8 cellular contexts compared by ENCODE assay signal in the genomic region with DNA sequence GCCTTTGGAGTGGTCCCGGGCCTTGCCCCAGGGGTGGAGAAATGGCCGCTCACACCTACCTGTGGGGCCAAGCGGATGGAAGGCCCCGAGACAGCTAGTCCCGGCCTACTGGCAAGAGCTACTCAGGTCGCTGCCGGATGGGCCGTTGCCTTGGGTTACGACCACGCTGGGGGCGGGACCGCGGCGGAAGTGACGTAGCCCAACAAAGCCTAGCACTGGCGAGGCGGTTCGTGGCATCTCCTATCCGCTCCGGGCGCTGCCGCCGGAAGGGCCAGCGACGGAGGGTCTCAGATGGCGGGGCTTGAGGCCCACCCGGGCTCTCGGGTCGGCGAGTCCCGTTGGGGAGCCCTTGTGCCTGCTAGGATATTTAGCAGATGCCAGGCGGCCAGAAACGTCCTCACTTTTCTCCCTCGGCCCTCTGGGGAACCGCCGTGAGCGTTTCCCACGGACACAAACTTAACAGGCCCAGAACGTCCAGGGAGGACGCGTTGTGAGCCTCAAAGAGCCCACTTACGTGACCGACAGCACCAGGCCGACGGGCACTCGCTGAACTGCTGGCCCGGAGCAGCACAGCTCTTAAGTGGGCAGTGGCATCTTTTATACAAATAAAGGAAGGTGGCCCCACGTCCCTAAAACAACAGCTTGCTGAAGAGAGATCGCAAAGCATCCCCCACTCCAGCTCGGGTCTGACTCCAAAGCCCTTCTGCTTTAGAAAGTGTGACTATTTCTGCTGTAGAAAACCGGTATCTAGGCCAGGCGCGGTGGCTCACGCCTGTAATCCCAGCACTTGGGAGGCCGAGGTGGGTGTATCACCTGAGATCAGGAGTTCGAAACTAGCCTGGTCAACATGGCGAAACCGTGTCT. TPM values are rescaled to one million over a fixed set of nuclear protein-coding genes. Genes with fewer than 3 reads are reported as not detected.
DNase-seq lines count a peak whose midpoint lies in the region; ATAC-seq and TF ChIP-seq lines count a peak whose summit lies in the region.

A gene with protein sequence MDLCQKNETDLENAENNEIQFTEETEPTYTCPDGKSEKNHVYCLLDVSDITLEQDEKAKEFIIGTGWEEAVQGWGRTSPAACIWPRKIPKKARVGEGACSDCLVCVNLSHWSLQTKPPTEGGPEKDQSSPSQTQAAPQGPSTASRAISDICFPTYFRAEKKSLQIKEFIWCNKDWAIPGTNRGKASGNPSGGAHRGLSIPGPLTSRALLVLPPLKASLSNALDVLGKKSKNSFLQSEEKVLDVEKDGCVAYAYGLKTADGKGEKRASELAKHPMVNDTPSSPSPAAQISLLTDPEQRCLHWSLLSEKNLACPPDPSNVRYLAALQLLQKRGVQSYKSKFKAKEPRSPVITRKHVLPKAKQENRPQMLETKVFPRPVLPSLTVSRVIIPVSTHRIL (minus strand): TSS at position 162 of the 864 bp plus-strand sequence. CDS start 13,283 bp downstream, outside the sequence.

- no peaks in the 10 kb centered on the region for H3K36me3 Mint-ChIP-seq in activated naive CD8-positive, alpha-beta T cell treated with anti-CD3 and anti-CD28 coated beads, Interleukin-2, amount 10 ng/mL, durations not matched to agents 7 days and 5 days

- H3K9me3 ChIP-seq in ovary (no peaks in the 10 kb centered on the region), thymus (ENCODE audit: control insufficient read depth) (no peaks in the 10 kb centered on the region)

- H3K4me3 ChIP-seq in GM12864 (ENCODE audit: low read depth, low read length) (peak within 1 kb of the TSS; percentile 71), ovary (peak within 1 kb of the TSS; percentile 84), thymus (ENCODE audit: low read length) (peak within 1 kb of the TSS; percentile 93)

- peaks cover 9% of the 10 kb centered on the region for H3K4me1 Mint-ChIP-seq in activated naive CD8-positive, alpha-beta T cell treated with anti-CD3 and anti-CD28 coated beads, Interleukin-2, amount 10 ng/mL, durations not matched to agents 7 days and 5 days

- H3K36me3 ChIP-seq in ovary, result no peaks in the 10 kb centered on the region
- H3K36me3 ChIP-seq in thymus (ENCODE audit: control insufficient read depth, insufficient read depth), result no peaks in the 10 kb centered on the region

- DNase-seq in GM12864 (ENCODE audit: low read depth), result peak; percentile 83
- peak; percentile 79 for DNase-seq in NCI-H1105 (lab: John Stamatoyannopoulos, UW)
- DNase-seq in activated naive CD8-positive, alpha-beta T cell treated with anti-CD3 and anti-CD28 coated beads, Interleukin-2, amount 10 ng/mL, durations not matched to agents 7 days and 5 days, result peak; percentile 99
- peak; percentile 99 for DNase-seq in Right ventricle myocardium superior
- DNase-seq in ovary, result peak; percentile 98 to 99 (median 98)

- peak; percentile 95 for TF ChIP-seq POLR2A in ovary (IDR thresholded peaks at IDR 0.05)

- no peaks in the 10 kb centered on the region for H3K4me1 ChIP-seq in ovary (ENCODE audit: insufficient read depth)
- H3K4me1 ChIP-seq in thymus (ENCODE audit: control insufficient read depth, insufficient read depth, low read length), result peaks cover 3% of the 10 kb centered on the region

- H3K27ac ChIP-seq in ovary (peak within 1 kb of the TSS; percentile 58 to 98), thymus (ENCODE audit: low read depth) (peak within 1 kb of the TSS; percentile 96)

- peaks cover 4% of the 10 kb centered on the region for H3K27me3 Mint-ChIP-seq in activated naive CD8-positive, alpha-beta T cell treated with anti-CD3 and anti-CD28 coated beads, Interleukin-2, amount 10 ng/mL, durations not matched to agents 7 days and 5 days

- intact Hi-C loops in Right ventricle myocardium superior (cut with DNase I), result no loop called here
- intact Hi-C loops in ovary (cut with DNase I), result loop anchor here in 1 of 4 donors (2.0 kb wide), 1 partner anchor 71 kb away; a partner anchor contains a TSS

- H3K27me3 ChIP-seq in ovary, result no peaks in the 10 kb centered on the region
- no peaks in the 10 kb centered on the region for H3K27me3 ChIP-seq in thymus (ENCODE audit: control insufficient read depth, insufficient read depth)

- H3K9me3 Mint-ChIP-seq in activated naive CD8-positive, alpha-beta T cell treated with anti-CD3 and anti-CD28 coated beads, Interleukin-2, amount 10 ng/mL, durations not matched to agents 7 days and 5 days, result no peaks in the 10 kb centered on the region

- POLR2A ChIA-PET in activated naive CD8-positive, alpha-beta T cell treated with anti-CD3 and anti-CD28 coated beads, Interleukin-2, amount 10 ng/mL, durations not matched to agents 7 days and 5 days (lab: Charles Lee), result interaction anchor here (0.7 to 3.3 kb wide), 8 partner anchors 41 to 666 kb away, joined by 3 to 22 read pairs (median 4); a partner anchor contains a TSS

- ATAC-seq in HG02642 (IDR thresholded peaks at IDR 0.05; ENCODE audit: poor library complexity, unreplicated experiment), result peak; percentile 97
- peak; percentile 95 for ATAC-seq in SK-N-SH treated with all-trans-retinoic acid at 6 μM for 48 hours
- ATAC-seq in activated naive CD8-positive, alpha-beta T cell treated with anti-CD3 and anti-CD28 coated beads, Interleukin-2, amount 10 ng/mL, durations not matched to agents 7 days and 5 days (ENCODE audit: low read depth), result peak; percentile 89
- ATAC-seq in Right ventricle myocardium superior (ENCODE audit: poor library complexity), result peak; percentile 99

- H3K27ac Mint-ChIP-seq in activated naive CD8-positive, alpha-beta T cell treated with anti-CD3 and anti-CD28 coated beads, Interleukin-2, amount 10 ng/mL, durations not matched to agents 7 days and 5 days, result no peak within 1 kb of the TSS

- H3K4me3 Mint-ChIP-seq in activated naive CD8-positive, alpha-beta T cell treated with anti-CD3 and anti-CD28 coated beads, Interleukin-2, amount 10 ng/mL, durations not matched to agents 7 days and 5 days, result no peak within 1 kb of the TSS

- 9 to 12% (median 11%) methylated on average over 47 to 58 of the region's 58 CpGs for WGBS in ovary, 3 donors
- 13% methylated on average over 58 of the region's 58 CpGs for WGBS in thymus

- TF ChIP-seq EP300 in ovary (IDR thresholded peaks at IDR 0.05), result peak; percentile 32

- TF ChIP-seq CTCF in GM12864 (IDR thresholded peaks at IDR 0.05; ENCODE audit: low read depth, low read length, missing control alignments) (no peak), ovary (IDR thresholded peaks at IDR 0.05) (no peak)

TF ChIP-seq in SK-N-SH treated with all-trans-retinoic acid at 6 μM for 48 hours, 23 proteins besides CTCF, POLR2A, EP300 and RAD21:
- TF ChIP-seq ZFP30 (CRISPR knock-in tag; IDR thresholded peaks at IDR 0.05) (no peak), ZFP3 (CRISPR knock-in tag; IDR thresholded peaks at IDR 0.05) (0 out of 2 replicates have a peak, but pooled peaks have one; percentile 39), SNAI2 (CRISPR knock-in tag; IDR thresholded peaks at IDR 0.05) (0 out of 2 replicates have a peak, but pooled peaks have one; percentile 7)
- TF ChIP-seq, protein P1, sequence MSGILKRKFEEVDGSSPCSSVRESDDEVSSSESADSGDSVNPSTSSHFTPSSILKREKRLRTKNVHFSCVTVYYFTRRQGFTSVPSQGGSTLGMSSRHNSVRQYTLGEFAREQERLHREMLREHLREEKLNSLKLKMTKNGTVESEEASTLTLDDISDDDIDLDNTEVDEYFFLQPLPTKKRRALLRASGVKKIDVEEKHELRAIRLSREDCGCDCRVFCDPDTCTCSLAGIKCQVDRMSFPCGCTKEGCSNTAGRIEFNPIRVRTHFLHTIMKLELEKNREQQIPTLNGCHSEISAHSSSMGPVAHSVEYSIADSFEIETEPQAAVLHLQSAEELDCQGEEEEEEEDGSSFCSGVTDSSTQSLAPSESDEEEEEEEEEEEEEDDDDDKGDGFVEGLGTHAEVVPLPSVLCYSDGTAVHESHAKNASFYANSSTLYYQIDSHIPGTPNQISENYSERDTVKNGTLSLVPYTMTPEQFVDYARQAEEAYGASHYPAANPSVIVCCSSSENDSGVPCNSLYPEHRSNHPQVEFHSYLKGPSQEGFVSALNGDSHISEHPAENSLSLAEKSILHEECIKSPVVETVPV (CRISPR knock-in tag; IDR thresholded peaks at IDR 0.05), result 0 out of 2 replicates have a peak, but pooled peaks have one; percentile 25

RNA-seq across cellular contexts. Expression of the gene that starts here (rescaled TPM):
- total RNA-seq in activated naive CD8-positive, alpha-beta T cell treated with anti-CD3 and anti-CD28 coated beads, Interleukin-2, amount 10 ng/mL, durations not matched to agents 7 days and 5 days, result under 1 TPM; 0.53 to 0.65 TPM
- total RNA-seq in Right ventricle myocardium superior, result 0.38 TPM
- 1 to 10 TPM in 4 of 7 donors, under 1 TPM in 2, not detected in 1; 0.36 to 3.8 (median 1.1) TPM for total RNA-seq in ovary
- under 1 TPM; 0.37 to 0.44 TPM for polyA plus RNA-seq in ovary
- 1.4 TPM for polyA plus RNA-seq in thymus

Comparison
In these comparisons a context has a peak if more than half of its experiments do, and no peak if none do; other contexts are left out.
1. Peak in every context shown above with its lines: DNase-seq, ATAC-seq, H3K4me3 ChIP-seq and H3K27ac ChIP-seq.
2. Peak in DNase-seq and ATAC-seq in activated naive CD8-positive, alpha-beta T cell treated with anti-CD3 and anti-CD28 coated beads, Interleukin-2, amount 10 ng/mL, durations not matched to agents 7 days and 5 days; RNA of the gene not detected or under 1 TPM.
3. Peak in DNase-seq and ATAC-seq in Right ventricle myocardium superior; RNA of the gene not detected or under 1 TPM.